ENCODE assay signal across 34 cellular contexts in the genomic region with DNA sequence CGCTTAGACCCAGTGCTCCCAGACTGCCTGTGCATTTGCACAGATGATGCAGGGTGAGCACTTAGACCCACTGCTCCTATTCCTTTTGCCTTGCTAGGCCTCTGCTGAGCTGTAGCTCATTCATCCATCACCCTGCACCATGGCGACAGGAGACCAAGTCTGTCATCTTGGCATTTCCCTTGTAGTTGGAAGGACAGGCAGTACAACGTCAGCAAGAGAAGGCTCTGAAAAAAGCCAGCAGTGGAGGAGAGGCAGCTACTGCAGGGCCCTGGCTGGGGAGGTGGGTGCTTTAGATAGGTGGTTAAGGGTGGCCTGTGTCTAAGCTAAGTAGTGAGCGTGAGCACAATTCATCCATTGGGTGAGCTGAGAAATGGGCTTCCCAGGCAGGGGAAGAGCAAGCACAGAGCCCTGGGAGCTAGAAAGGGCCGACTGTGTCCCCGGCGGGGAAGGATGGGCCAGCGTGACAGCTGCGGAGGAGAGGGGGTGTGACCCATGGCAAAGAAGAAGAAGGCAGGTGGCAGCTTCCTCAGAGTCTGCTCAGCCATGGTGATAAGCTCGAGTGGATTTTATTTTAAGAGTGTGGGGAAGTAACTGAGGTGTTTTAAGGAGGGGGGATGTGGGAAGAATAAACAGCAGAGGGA.
DNase-seq lines count a peak whose midpoint lies in the region; ATAC-seq and TF ChIP-seq lines count a peak whose summit lies in the region.
"Had no signal": no experiment of that assay in that cellular context is flagged by ENCODE, and none has a peak within 500 bp of the region (broad histone marks: within the 10 kb centered on the region; RNA-seq: fewer than 3 reads in every experiment).

No MANE protein-coding gene starts in this region.

- no peaks in the 10 kb centered on the region for H3K79me2 ChIP-seq in OCI-LY1 (ENCODE audit: insufficient read depth, low read length)

- peaks cover 0 to 25% (median 0%) of the 10 kb centered on the region in 12 donors for H3K4me1 ChIP-seq in heart left ventricle
- H3K4me1 ChIP-seq in OCI-LY1 (ENCODE audit: insufficient read depth, low read length, severe bottlenecking), result peaks cover 38% of the 10 kb centered on the region
- H3K4me1 ChIP-seq: BE2C, breast epithelium, gastroesophageal sphincter, prostate gland, right lobe of liver had no signal

- H3K9me3 Mint-ChIP-seq in stimulated activated memory B cell treated with anti-CD40 and anti-IgM and Interleukin-4, amounts not matched to agents 10 μg/mL and 1 μg/mL and 100 μg/mL, for 72 hours, result peaks cover 7% of the 10 kb centered on the region
- H3K9me3 Mint-ChIP-seq: immature natural killer cell had no signal

- WGBS in heart left ventricle, 4 donors, result 69 to 78% (median 72%) methylated on average over 10 of the region's 10 CpGs

- H4K20me1 ChIP-seq in OCI-LY1 (ENCODE audit: insufficient read depth, low read length), result no peaks in the 10 kb centered on the region

- H3K4me2 ChIP-seq in OCI-LY1 (ENCODE audit: low read length), result peak overlapping the region; percentile 33; the same call in 1 of the 2 replicates

- TF ChIP-seq POLR2A in heart left ventricle (IDR thresholded peaks at IDR 0.05), result no peak

- no peaks in the 10 kb centered on the region for H3F3A ChIP-seq in OCI-LY1 (ENCODE audit: insufficient read depth, low read length)

- ATAC-seq in heart left ventricle (no peak), HG03565 (IDR thresholded peaks at IDR 0.05; ENCODE audit: unreplicated experiment) (no peak)
- ATAC-seq in stimulated activated memory B cell treated with anti-CD40 and anti-IgM and Interleukin-4, amounts not matched to agents 10 μg/mL and 1 μg/mL and 100 μg/mL, for 72 hours, result peak; percentile 50
- ATAC-seq: activated CD4-positive, CD25-positive, alpha-beta regulatory T cell treated with anti-CD3 and anti-CD28 coated beads, Interleukin-2, amount 50 U/mL, for 24 hours; activated CD8-positive, alpha-beta memory T cell treated with anti-CD3 and anti-CD28 coated beads, Interleukin-2, amount 10 ng/mL, durations not matched to agents 7 days and 5 days; activated T-cell treated with anti-CD3 and anti-CD28 coated beads, Interleukin-2, amount 50 U/mL, for 4 hours; gastroesophageal sphincter; left cardiac atrium; right lobe of liver; T-cell had no signal

- no peak overlapping the region for H3K4me3 Mint-ChIP-seq in stimulated activated memory B cell treated with anti-CD40 and anti-IgM and Interleukin-4, amounts not matched to agents 10 μg/mL and 1 μg/mL and 100 μg/mL, for 72 hours
- H3K4me3 Mint-ChIP-seq: activated CD8-positive, alpha-beta memory T cell treated with anti-CD3 and anti-CD28 coated beads, Interleukin-2, amount 10 ng/mL, durations not matched to agents 7 days and 5 days; activated naive CD8-positive, alpha-beta T cell treated with anti-CD3 and anti-CD28 coated beads for 36 hours; activated T-cell treated with anti-CD3 and anti-CD28 coated beads, Interleukin-2, amount 50 U/mL, for 4 hours; immature natural killer cell; T-cell had no signal

- no peak overlapping the region for H2AFZ ChIP-seq in OCI-LY1 (ENCODE audit: low read length)

- H3K27me3 Mint-ChIP-seq in stimulated activated memory B cell treated with anti-CD40 and anti-IgM and Interleukin-4, amounts not matched to agents 10 μg/mL and 1 μg/mL and 100 μg/mL, for 72 hours, result no peaks in the 10 kb centered on the region
- H3K27me3 Mint-ChIP-seq: T-cell had no signal

- peaks cover 6% of the 10 kb centered on the region for H3K36me3 Mint-ChIP-seq in stimulated activated memory B cell treated with anti-CD40 and anti-IgM and Interleukin-4, amounts not matched to agents 10 μg/mL and 1 μg/mL and 100 μg/mL, for 72 hours
- H3K36me3 Mint-ChIP-seq: activated CD8-positive, alpha-beta memory T cell treated with anti-CD3 and anti-CD28 coated beads, Interleukin-2, amount 10 ng/mL, durations not matched to agents 7 days and 5 days; IgD-negative memory B cell; immature natural killer cell; T-cell had no signal

- H3K27me3 ChIP-seq in heart left ventricle, result no peaks in the 10 kb centered on the region
- H3K27me3 ChIP-seq in OCI-LY1 (ENCODE audit: insufficient read depth, low read length), result no peaks in the 10 kb centered on the region
- H3K27me3 ChIP-seq: BE2C, breast epithelium, gastroesophageal sphincter, right lobe of liver had no signal

- H3K9ac ChIP-seq in OCI-LY1 (ENCODE audit: low read length), result peak overlapping the region; percentile 45; the same call in 1 of the 2 replicates

- H3K27ac ChIP-seq in heart left ventricle, result no peak overlapping the region
- H3K27ac ChIP-seq in OCI-LY1 (ENCODE audit: low read depth, low read length, poor library complexity, severe bottlenecking), result peak overlapping the region; percentile 58
- H3K27ac ChIP-seq: breast epithelium, gastroesophageal sphincter, prostate gland, right lobe of liver had no signal

- peaks cover 43% of the 10 kb centered on the region for H3K4me1 Mint-ChIP-seq in stimulated activated memory B cell treated with anti-CD40 and anti-IgM and Interleukin-4, amounts not matched to agents 10 μg/mL and 1 μg/mL and 100 μg/mL, for 72 hours
- H3K4me1 Mint-ChIP-seq: activated CD8-positive, alpha-beta memory T cell treated with anti-CD3 and anti-CD28 coated beads, Interleukin-2, amount 10 ng/mL, durations not matched to agents 7 days and 5 days; immature natural killer cell had no signal

- no peaks in the 10 kb centered on the region for H3K9me2 ChIP-seq in OCI-LY1 (ENCODE audit: low read depth, low read length)

- H3K36me3 ChIP-seq in heart left ventricle, result no peaks in the 10 kb centered on the region
- H3K36me3 ChIP-seq in OCI-LY1 (ENCODE audit: insufficient read depth, low read length), result peaks cover 78% of the 10 kb centered on the region
- H3K36me3 ChIP-seq: BE2C, breast epithelium, gastroesophageal sphincter, prostate gland, right lobe of liver had no signal

- H3K9me3 ChIP-seq in heart left ventricle, result peaks cover 0 to 11% (median 0%) of the 10 kb centered on the region in 12 donors
- peaks cover 16% of the 10 kb centered on the region; the same call in 1 of the 2 replicates for H3K9me3 ChIP-seq in OCI-LY1 (ENCODE audit: low read length)
- H3K9me3 ChIP-seq: BE2C, prostate gland, right lobe of liver had no signal

- intact Hi-C loops in cardiac septum (cut with DNase I) (no loop called here), heart left ventricle (cut with DNase I) (no loop called here)

- TF ChIP-seq CTCF in heart left ventricle (IDR thresholded peaks at IDR 0.05) (no peak), OCI-LY1 (IDR thresholded peaks at IDR 0.05; ENCODE audit: low read length) (no peak)

- peak overlapping the region; percentile 2 for H3K27ac Mint-ChIP-seq in stimulated activated memory B cell treated with anti-CD40 and anti-IgM and Interleukin-4, amounts not matched to agents 10 μg/mL and 1 μg/mL and 100 μg/mL, for 72 hours
- H3K27ac Mint-ChIP-seq: activated CD8-positive, alpha-beta memory T cell treated with anti-CD3 and anti-CD28 coated beads, Interleukin-2, amount 10 ng/mL, durations not matched to agents 7 days and 5 days; activated naive CD8-positive, alpha-beta T cell treated with anti-CD3 and anti-CD28 coated beads for 36 hours; immature natural killer cell; T-cell had no signal

- H3K4me3 ChIP-seq in heart left ventricle (no peak overlapping the region), OCI-LY1 (ENCODE audit: low read depth, low read length, poor library complexity, severe bottlenecking) (no peak overlapping the region)
- H3K4me3 ChIP-seq: breast epithelium, gastroesophageal sphincter, prostate gland, right lobe of liver had no signal

- DNase-seq in cardiac septum (ENCODE audit: low spot score) (peak; percentile 38), heart left ventricle (no peak), mesenteric fat pad (ENCODE audit: low spot score) (peak; percentile 62), NCI-H1694 (lab: John Stamatoyannopoulos, UW) (no peak), SIG-M5 (lab: John Stamatoyannopoulos, UW) (no peak)
- DNase-seq: activated CD4-positive, alpha-beta T cell treated with anti-CD3 and anti-CD28 coated beads, Interleukin-2, amount 50 U/mL, for 4 hours; activated CD8-positive, alpha-beta memory T cell treated with anti-CD3 and anti-CD28 coated beads, Interleukin-2, amount 10 ng/mL, durations not matched to agents 7 days and 5 days; activated gamma-delta T cell; activated naive CD8-positive, alpha-beta T cell treated with anti-CD3 and anti-CD28 coated beads for 36 hours; activated T-cell treated with anti-CD3 and anti-CD28 coated beads, Interleukin-2, amount 50 U/mL, for 4 hours; anterior cingulate cortex; BE2C; COR-L47; DMS53; GDM1; hypothalamus; immature natural killer cell; left cardiac atrium; NCI-H1105; NCI-H2081; NCI-H774; right lobe of liver; stimulated activated CD4-positive, alpha-beta T cell treated with anti-CD3 and anti-CD28 coated beads, Interleukin-4, amount 100 ng/mL, for 24 hours; substantia nigra; T-cell; trophoblast cell had no signal

Comparison
In these comparisons a context has a peak if more than half of its experiments do, and no peak if none do; other contexts are left out.
1. DNase-seq: peak in cardiac septum (single experiment) and mesenteric fat pad (single experiment); none in heart left ventricle (0 of 5), NCI-H1694 (single experiment) and SIG-M5 (single experiment).